21 cellular contexts compared by ENCODE assay signal in genomic region chr7:107816053-107816566, GRCh38. TPM values are rescaled to one million over a fixed set of nuclear protein-coding genes. Genes with fewer than 3 reads are reported as not detected.
DNase-seq lines count a peak whose midpoint lies in the region; ATAC-seq, FAIRE-seq and TF ChIP-seq lines count a peak whose summit lies in the region.
"Had no signal": no experiment of that assay in that cellular context is flagged by ENCODE, and none has a peak within 500 bp of the region (broad histone marks: within the 10 kb centered on the region; RNA-seq: fewer than 3 reads in every experiment).

No MANE protein-coding gene starts in this region.

- H4K20me1 ChIP-seq in mammary epithelial cell (ENCODE audit: insufficient read depth, low read length) = no peaks in the 10 kb centered on the region
- H4K20me1 ChIP-seq: BLaER1 treated with 17β-estradiol and CSF1 and Interleukin-3, amounts not matched to agents 10 nM and 100 nM had no signal

- FAIRE-seq in urothelium cell line (lab: Jason Lieb, UNC) = peak; percentile 30
- FAIRE-seq: astrocyte, H54 had no signal

- dilution Hi-C loops in mammary epithelial cell (cut with HindIII; ENCODE audit: low sequenced_read_pairs) = no loop called here

- no peaks in the 10 kb centered on the region for H3K9me3 Mint-ChIP-seq in MCF 10A (ENCODE audit: unreplicated experiment)
- H3K9me3 Mint-ChIP-seq in activated CD4-positive, alpha-beta memory T cell treated with anti-CD3 and anti-CD28 coated beads, Interleukin-2, amount 10 ng/mL, durations not matched to agents 7 days and 5 days = no peaks in the 10 kb centered on the region
- H3K9me3 Mint-ChIP-seq: activated B cell treated with CpG ODN at 0.5 μM for 24 hours, IgD-negative memory B cell, immature natural killer cell had no signal

- no peak overlapping the region for H3K4me2 ChIP-seq in mammary epithelial cell (ENCODE audit: insufficient read depth, low read depth, low read length)

- no peaks in the 10 kb centered on the region for H3K79me2 ChIP-seq in mammary epithelial cell (ENCODE audit: insufficient read depth, low read length)

- H3K36me3 ChIP-seq in mammary epithelial cell (ENCODE audit: insufficient read depth, low read length) = no peaks in the 10 kb centered on the region
- H3K36me3 ChIP-seq: BLaER1 treated with 17β-estradiol and CSF1 and Interleukin-3, amounts not matched to agents 10 nM and 100 nM; ovary had no signal

- TF ChIP-seq CTCF in MCF 10A (IDR thresholded peaks at IDR 0.05; ENCODE audit: unreplicated experiment) = no peak
- TF ChIP-seq CTCF in mammary epithelial cell (conservative IDR thresholded peaks at IDR 0.05 in 1 of 2, IDR thresholded peaks at IDR 0.05 in 1 of 2; ENCODE audit: extremely low read depth in 1 of 2, insufficient read depth in 1 of 2, low read depth in 1 of 2, low read length in 2 of 2) = no peak
- TF ChIP-seq CTCF in fibroblast of pulmonary artery (IDR thresholded peaks at IDR 0.05; ENCODE audit: low read length, missing control alignments) = no peak

- H3K9me3 ChIP-seq in mammary epithelial cell (replicated peaks; ENCODE audit: insufficient read depth, low read length) = no peaks in the 10 kb centered on the region
- no peaks in the 10 kb centered on the region for H3K9me3 ChIP-seq in right cardiac atrium (ENCODE audit: control insufficient read depth, low read length)
- H3K9me3 ChIP-seq: BLaER1 treated with 17β-estradiol and CSF1 and Interleukin-3, amounts not matched to agents 10 nM and 100 nM; ovary had no signal

- H3K4me3 Mint-ChIP-seq in MCF 10A (ENCODE audit: unreplicated experiment) = no peak overlapping the region
- H3K4me3 Mint-ChIP-seq in activated CD4-positive, alpha-beta memory T cell treated with anti-CD3 and anti-CD28 coated beads, Interleukin-2, amount 10 ng/mL, durations not matched to agents 7 days and 5 days = no peak overlapping the region
- H3K4me3 Mint-ChIP-seq: activated B cell treated with CpG ODN at 0.5 μM for 24 hours, IgD-negative memory B cell, immature natural killer cell had no signal

- H3K27ac Mint-ChIP-seq in MCF 10A (ENCODE audit: low read depth, unreplicated experiment) = no peak overlapping the region
- H3K27ac Mint-ChIP-seq in activated CD4-positive, alpha-beta memory T cell treated with anti-CD3 and anti-CD28 coated beads, Interleukin-2, amount 10 ng/mL, durations not matched to agents 7 days and 5 days = peak overlapping the region; percentile 57
- H3K27ac Mint-ChIP-seq: activated B cell treated with CpG ODN at 0.5 μM for 24 hours, immature natural killer cell had no signal

- in situ Hi-C loops in mammary epithelial cell (cut with MboI; ENCODE audit: low sequenced_read_pairs in 2 of 2) = no loop called here

- CTCF ChIA-PET in MCF 10A (lab: Yijun Ruan, JAX) = interaction anchor here (0.5 to 1.1 kb wide), 3 partner anchors 9 to 44 kb away, joined by 3 to 4 read pairs (median 3); no protein-coding TSS in a partner anchor
- CTCF ChIA-PET in mammary epithelial cell (lab: Charles Lee; ENCODE audit: low non-redundant PET) = no interaction called here
- CTCF ChIA-PET in activated CD4-positive, alpha-beta memory T cell treated with anti-CD3 and anti-CD28 coated beads, Interleukin-2, amount 10 ng/mL, durations not matched to agents 7 days and 5 days (lab: Charles Lee) = no interaction called here

- H3K9ac ChIP-seq in mammary epithelial cell (ENCODE audit: insufficient read depth, low read length) = no peak overlapping the region
- H3K9ac ChIP-seq: BLaER1 treated with 17β-estradiol and CSF1 and Interleukin-3, amounts not matched to agents 10 nM and 100 nM had no signal

- H3K36me3 Mint-ChIP-seq in MCF 10A (ENCODE audit: insufficient read depth, unreplicated experiment) = no peaks in the 10 kb centered on the region
- no peaks in the 10 kb centered on the region for H3K36me3 Mint-ChIP-seq in activated CD4-positive, alpha-beta memory T cell treated with anti-CD3 and anti-CD28 coated beads, Interleukin-2, amount 10 ng/mL, durations not matched to agents 7 days and 5 days (ENCODE audit: low read depth)
- H3K36me3 Mint-ChIP-seq: IgD-negative memory B cell, immature natural killer cell had no signal

- H3K4me3 ChIP-seq in mammary epithelial cell (replicated peaks in 1 of 3; ENCODE audit: insufficient read depth in 1 of 3, low read depth in 2 of 3, low read length in 3 of 3) (no peak overlapping the region), fibroblast of pulmonary artery (replicated peaks; ENCODE audit: low read depth, low read length) (no peak overlapping the region), right cardiac atrium (ENCODE audit: low read length) (no peak overlapping the region)
- H3K4me3 ChIP-seq: BLaER1 treated with 17β-estradiol and CSF1 and Interleukin-3, amounts not matched to agents 10 nM and 100 nM; ovary had no signal

- H3K4me1 Mint-ChIP-seq in MCF 10A (ENCODE audit: insufficient read depth, unreplicated experiment) = peaks cover 14% of the 10 kb centered on the region
- peaks cover 20% of the 10 kb centered on the region for H3K4me1 Mint-ChIP-seq in activated CD4-positive, alpha-beta memory T cell treated with anti-CD3 and anti-CD28 coated beads, Interleukin-2, amount 10 ng/mL, durations not matched to agents 7 days and 5 days
- H3K4me1 Mint-ChIP-seq: activated B cell treated with CpG ODN at 0.5 μM for 24 hours, immature natural killer cell had no signal

- 95% methylated on average over 5 of the region's 5 CpGs for WGBS in mammary epithelial cell (ENCODE audit: low coverage, missing lambda C conversion rate)
- WGBS in right cardiac atrium = 61% methylated on average over 5 of the region's 5 CpGs

- H3K27ac ChIP-seq in mammary epithelial cell (ENCODE audit: insufficient read depth, low read depth, low read length) (no peak overlapping the region), right cardiac atrium (ENCODE audit: low read length) (no peak overlapping the region)
- H3K27ac ChIP-seq: BLaER1 treated with 17β-estradiol and CSF1 and Interleukin-3, amounts not matched to agents 10 nM and 100 nM; foreskin keratinocyte; ovary had no signal

- H3K27me3 Mint-ChIP-seq in MCF 10A (ENCODE audit: insufficient read depth, unreplicated experiment) = peaks cover 28% of the 10 kb centered on the region
- no peaks in the 10 kb centered on the region for H3K27me3 Mint-ChIP-seq in activated CD4-positive, alpha-beta memory T cell treated with anti-CD3 and anti-CD28 coated beads, Interleukin-2, amount 10 ng/mL, durations not matched to agents 7 days and 5 days
- H3K27me3 Mint-ChIP-seq: activated B cell treated with CpG ODN at 0.5 μM for 24 hours had no signal

- POLR2A ChIA-PET in MCF 10A (lab: Yijun Ruan, JAX) = no interaction called here
- POLR2A ChIA-PET in activated CD4-positive, alpha-beta memory T cell treated with anti-CD3 and anti-CD28 coated beads, Interleukin-2, amount 10 ng/mL, durations not matched to agents 7 days and 5 days (lab: Charles Lee) = no interaction called here

- no TSS peak for BruUV-seq in MCF 10A (replicated peaks; lab: Mats Ljungman, UMichigan)
- BruUV-seq in mammary epithelial cell (replicated peaks; lab: Mats Ljungman, UMichigan) = no TSS peak

- no peak for ATAC-seq in right cardiac atrium
- ATAC-seq: foreskin keratinocyte, PC-3 had no signal

- H3K4me1 ChIP-seq in mammary epithelial cell (ENCODE audit: insufficient read depth, low read length) = no peaks in the 10 kb centered on the region
- H3K4me1 ChIP-seq in right cardiac atrium (ENCODE audit: control insufficient read depth, insufficient read depth, low read length) = no peaks in the 10 kb centered on the region
- H3K4me1 ChIP-seq: foreskin keratinocyte had no signal

- intact Hi-C loops in MCF 10A (cut with micrococcal nuclease) = no loop called here
- intact Hi-C loops in mammary epithelial cell (cut with micrococcal nuclease) = no loop called here
- intact Hi-C loops in right cardiac atrium (cut with DNase I) = no loop called here

- H3K27me3 ChIP-seq in mammary epithelial cell (ENCODE audit: insufficient read depth, low read length) (no peaks in the 10 kb centered on the region), right cardiac atrium (ENCODE audit: control insufficient read depth, insufficient read depth) (no peaks in the 10 kb centered on the region)
- H3K27me3 ChIP-seq: BLaER1 treated with 17β-estradiol and CSF1 and Interleukin-3, amounts not matched to agents 10 nM and 100 nM; ovary had no signal

- DNase-seq in MCF 10A (ENCODE audit: unreplicated experiment) = peak; percentile 1
- DNase-seq in mammary epithelial cell = no peak
- no peak for DNase-seq in activated CD4-positive, alpha-beta memory T cell treated with anti-CD3 and anti-CD28 coated beads, Interleukin-2, amount 10 ng/mL, durations not matched to agents 7 days and 5 days
- DNase-seq in fibroblast of pulmonary artery (ENCODE audit: low read depth) = peak; percentile 49
- no peak for DNase-seq in urothelium cell line (ENCODE audit: low spot score)
- DNase-seq in NCI-H2081 treated with DMSO at 0.1 percent for 48 hours (lab: John Stamatoyannopoulos, UW) = no peak
- DNase-seq in hippocampal formation (lab: John Stamatoyannopoulos, UW) = no peak
- DNase-seq in right cardiac atrium = no peak
- DNase-seq: activated B cell treated with CpG ODN at 0.5 μM for 24 hours, foreskin keratinocyte, immature natural killer cell, midbrain, NCI-H1436 treated with DMSO at 0.1 percent for 48 hours, NCI-H510A treated with DMSO at 0.1 percent for 48 hours, ovary, PC-3 had no signal

- H2AFZ ChIP-seq in mammary epithelial cell (ENCODE audit: low read depth, low read length) = no peak overlapping the region

RNA-seq across cellular contexts. Expression of gene SLC26A3, which starts 13.1 kb away (rescaled TPM):
- total RNA-seq in MCF 10A (2022) (not detected in 2 replicates), mammary epithelial cell (not detected), right cardiac atrium (not detected)
- polyA plus RNA-seq in mammary epithelial cell (not detected), right cardiac atrium (0.07 TPM)
- not detected for polyA minus RNA-seq in mammary epithelial cell
- total RNA-seq in activated CD4-positive, alpha-beta memory T cell treated with anti-CD3 and anti-CD28 coated beads, Interleukin-2, amount 10 ng/mL, durations not matched to agents 7 days and 5 days = not detected
- total RNA-seq: activated B cell treated with CpG ODN at 0.5 μM for 24 hours, astrocyte, foreskin keratinocyte, PC-3, temporal lobe had no signal
- polyA plus RNA-seq: foreskin keratinocyte, IgD-negative memory B cell, immature natural killer cell had no signal

Comparison
In these comparisons a context has a peak if more than half of its experiments do, and no peak if none do; other contexts are left out.
1. DNase-seq: peak in MCF 10A (single experiment) and fibroblast of pulmonary artery (single experiment); none in mammary epithelial cell (single experiment), activated CD4-positive, alpha-beta memory T cell treated with anti-CD3 and anti-CD28 coated beads, Interleukin-2, amount 10 ng/mL, durations not matched to agents 7 days and 5 days (single experiment), urothelium cell line (single experiment), NCI-H2081 treated with DMSO at 0.1 percent for 48 hours (single experiment), hippocampal formation (0 of 2) and right cardiac atrium (0 of 3).